10 cellular contexts compared by ENCODE assay signal in the genomic region with DNA sequence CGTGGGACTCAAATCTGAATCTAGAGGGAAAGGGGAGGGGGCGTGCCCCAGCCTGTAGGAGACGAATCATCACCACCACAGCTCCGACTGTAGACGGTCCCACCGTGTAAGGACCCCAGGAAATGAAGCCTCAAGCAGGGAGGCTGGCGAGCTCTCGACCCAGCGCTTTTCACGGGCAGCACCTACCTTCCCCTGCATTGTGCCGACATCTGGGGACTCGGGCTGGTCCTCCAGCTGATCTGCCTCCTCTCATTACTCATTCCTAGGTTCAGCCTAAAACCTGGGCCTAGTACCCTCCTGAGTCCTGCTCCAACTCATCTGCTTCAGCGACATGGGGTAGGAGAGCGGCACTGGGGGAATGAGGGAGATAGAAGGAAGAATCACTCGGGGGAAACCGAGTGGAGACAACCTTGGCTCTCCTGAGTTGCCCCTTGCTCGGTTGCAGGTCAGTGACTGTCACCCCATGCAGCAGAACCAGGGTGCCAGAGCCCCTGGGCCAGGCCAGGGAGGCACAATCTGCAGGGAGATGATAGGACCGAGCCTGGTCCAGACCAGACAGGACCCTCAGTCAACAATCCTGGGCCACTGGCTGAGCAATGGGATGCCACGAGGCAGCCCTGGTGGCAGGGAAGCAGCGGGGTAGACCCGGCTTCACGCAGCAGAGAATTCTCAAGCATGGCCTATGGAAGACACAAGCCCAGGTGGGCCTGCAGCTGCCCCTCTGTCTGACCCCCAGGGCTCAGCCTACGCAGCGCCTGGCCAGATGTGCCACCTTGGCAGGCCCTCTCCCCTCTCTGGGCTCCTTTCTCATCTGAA. TPM values are rescaled to one million over a fixed set of nuclear protein-coding genes. Genes with fewer than 3 reads are reported as not detected.
DNase-seq lines count a peak whose midpoint lies in the region; ATAC-seq and FAIRE-seq lines count a peak whose summit lies in the region.
"Had no signal": no experiment of that assay in that cellular context is flagged by ENCODE, and none has a peak within 500 bp of the region (broad histone marks: within the 10 kb centered on the region; RNA-seq: fewer than 3 reads in every experiment).

No MANE protein-coding gene starts in this region.

- WGBS in adipose tissue, 3 donors = 62 to 64% (median 62%) methylated on average over 24 of the region's 24 CpGs
- WGBS in small intestine, 3 donors = 64 to 72% (median 70%) methylated on average over 23 to 24 of the region's 24 CpGs

- H3K4me1 ChIP-seq in HAP-1 (peaks cover 8% of the 10 kb centered on the region), iPS-15b (ENCODE audit: control insufficient read depth, insufficient read depth, low read length) (peaks cover 33% of the 10 kb centered on the region), small intestine (ENCODE audit: control insufficient read depth in 2 of 2, insufficient read depth in 1 of 2, low read depth in 1 of 2, low read length in 1 of 2) (peaks cover 0 to 9% of the 10 kb centered on the region in 2 donors)

- H3K27me3 ChIP-seq in HAP-1 (ENCODE audit: low read depth) (no peaks in the 10 kb centered on the region), iPS-15b (ENCODE audit: control insufficient read depth, insufficient read depth, low read length) (no peaks in the 10 kb centered on the region), small intestine (ENCODE audit: control insufficient read depth in 2 of 2, insufficient read depth in 2 of 2, low read length in 2 of 2) (no peaks in the 10 kb centered on the region)

- FAIRE-seq in small intestine (lab: Jason Lieb, UNC) = no peak

- peak in 1 of 2 experiments; percentile 7 for DNase-seq in HAP-1 (ENCODE audit: low spot score in 2 of 2)
- DNase-seq in small intestine = no peak
- DNase-seq: activated CD4-positive, CD25-positive, alpha-beta regulatory T cell treated with anti-CD3 and anti-CD28 coated beads, Interleukin-2, amount 50 U/mL, for 72 hours; KG1 had no signal

- H3K9me3 ChIP-seq in HAP-1 (no peaks in the 10 kb centered on the region), iPS-15b (ENCODE audit: control insufficient read depth, insufficient read depth, low read length) (no peaks in the 10 kb centered on the region), small intestine (ENCODE audit: control insufficient read depth, low read depth) (no peaks in the 10 kb centered on the region)

- peak overlapping the region; percentile 25 for H3K27ac ChIP-seq in adipose tissue (ENCODE audit: low read depth, low read length)
- H3K27ac ChIP-seq in small intestine (ENCODE audit: low read depth in 1 of 2, low read length in 1 of 2) = peak overlapping the region; percentile 2 to 46

- ATAC-seq in HG03354 (IDR thresholded peaks at IDR 0.05; ENCODE audit: poor library complexity, severe bottlenecking, unreplicated experiment) (no peak), HG03196 (IDR thresholded peaks at IDR 0.05; ENCODE audit: unreplicated experiment) (no peak), GM21737 (IDR thresholded peaks at IDR 0.05; ENCODE audit: unreplicated experiment) (no peak), HG03159 (IDR thresholded peaks at IDR 0.05; ENCODE audit: unreplicated experiment) (no peak)

- H3K9ac ChIP-seq in iPS-15b (ENCODE audit: low read depth, low read length) = peak overlapping the region; percentile 65

- H3K4me3 ChIP-seq in HAP-1 (peak overlapping the region; percentile 8; the same call in 1 of the 2 replicates), iPS-15b (ENCODE audit: low read depth, low read length) (peak overlapping the region; percentile 59), small intestine (ENCODE audit: low read depth in 1 of 2, low read length in 2 of 2) (peak overlapping the region; percentile 7 to 86)

- in situ Hi-C loops in HAP-1 (cut with MboI; ENCODE audit: low sequenced_read_pairs) = no loop called here

- H3K36me3 ChIP-seq in HAP-1 (replicated peaks) = no peaks in the 10 kb centered on the region
- peaks cover 6% of the 10 kb centered on the region for H3K36me3 ChIP-seq in iPS-15b (ENCODE audit: control insufficient read depth, insufficient read depth, low read length)
- H3K36me3 ChIP-seq in small intestine (ENCODE audit: control insufficient read depth in 2 of 2, insufficient read depth in 2 of 2, low read length in 2 of 2) = no peaks in the 10 kb centered on the region

RNA-seq across cellular contexts. Expression of a gene that starts 0.8 kb away (rescaled TPM):
- 10 to 100 TPM; 28.6 to 64.0 (median 28.7) TPM for polyA plus RNA-seq in adipose tissue
- polyA plus RNA-seq in small intestine = 100 to 1,000 TPM in 1 of 3 donors, 10 to 100 TPM in 2; 61.1 to 105 (median 94.2) TPM

RNA-seq across cellular contexts. Expression of a gene that starts 33.5 kb away (rescaled TPM):
- polyA plus RNA-seq in adipose tissue (over 10,000 TPM in 1 of 3 donors, 1 to 10 TPM in 2; 1.8 to 25,796 (median 9.4) TPM), small intestine (10 to 100 TPM in 1 of 3 donors, 1 to 10 TPM in 1, under 1 TPM in 1; 0.27 to 23.7 (median 7.0) TPM)

RNA-seq across cellular contexts. Expression of a gene that starts 45.3 kb away (rescaled TPM):
- polyA plus RNA-seq in adipose tissue = over 10,000 TPM in 1 of 3 donors, 10 to 100 TPM in 1, 1 to 10 TPM in 1; 1.9 to 31,205 (median 11.5) TPM
- 10 to 100 TPM in 2 of 3 donors, under 1 TPM in 1; 0.34 to 19.2 (median 13.0) TPM for polyA plus RNA-seq in small intestine

Comparison
In these comparisons a context has a peak if more than half of its experiments do, and no peak if none do; other contexts are left out.
1. H3K4me3 ChIP-seq: peak in every context shown above with its lines; median percentile 59 in iPS-15b; 46 in small intestine; 8 in HAP-1.